Comparison of ENCODE assay signal across 1 cellular context in the genomic region with DNA sequence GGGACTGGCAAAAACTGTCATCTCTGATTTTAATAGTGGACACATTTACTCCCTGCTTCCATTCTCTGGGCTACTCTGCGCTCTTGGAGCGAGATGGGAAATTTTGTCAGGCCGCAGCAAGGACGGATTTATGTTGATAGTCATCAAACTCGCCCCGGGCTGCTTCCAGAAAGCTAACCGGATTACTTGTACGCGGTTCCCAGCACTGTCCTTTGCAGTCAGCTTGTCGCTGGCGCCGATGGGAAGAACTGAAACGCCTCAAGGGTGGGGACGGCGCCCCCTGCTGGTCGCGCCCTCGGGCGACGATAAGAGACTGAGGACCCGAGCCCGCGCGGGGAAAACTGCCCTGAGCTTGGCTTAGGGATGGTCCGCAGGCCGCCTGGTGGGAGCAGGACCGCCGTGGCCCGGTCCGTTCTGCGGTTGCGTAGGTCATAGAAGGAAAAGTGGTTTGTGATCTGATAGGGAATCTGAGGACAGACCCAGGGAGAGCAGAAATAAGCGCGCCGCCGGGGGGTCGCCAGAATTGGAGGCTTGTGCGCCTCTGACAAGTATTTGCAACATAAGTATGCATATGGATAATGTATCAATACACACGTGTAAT.
TF ChIP-seq lines count a peak whose summit lies in the region.

No MANE protein-coding gene starts in this region.

TF ChIP-seq in K562, 482 proteins besides CTCF, POLR2A, EP300 and RAD21 (continued from another document and continues in another):
- TF ChIP-seq, protein P1, sequence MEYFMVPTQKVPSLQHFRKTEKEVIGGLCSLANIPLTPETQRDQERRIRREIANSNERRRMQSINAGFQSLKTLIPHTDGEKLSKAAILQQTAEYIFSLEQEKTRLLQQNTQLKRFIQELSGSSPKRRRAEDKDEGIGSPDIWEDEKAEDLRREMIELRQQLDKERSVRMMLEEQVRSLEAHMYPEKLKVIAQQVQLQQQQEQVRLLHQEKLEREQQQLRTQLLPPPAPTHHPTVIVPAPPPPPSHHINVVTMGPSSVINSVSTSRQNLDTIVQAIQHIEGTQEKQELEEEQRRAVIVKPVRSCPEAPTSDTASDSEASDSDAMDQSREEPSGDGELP (CRISPR knock-in tag; IDR thresholded peaks at IDR 0.05; ENCODE audit: borderline replicate concordance), result peak; percentile 91
- peak; percentile 98 for TF ChIP-seq RB1 (IDR thresholded peaks at IDR 0.05; ENCODE audit: low read depth)
- TF ChIP-seq ZBTB17 (CRISPR knock-in tag; IDR thresholded peaks at IDR 0.05), result peak; percentile 60; the same call in 1 of the 2 replicates
- TF ChIP-seq HNRNPLL (IDR thresholded peaks at IDR 0.05; ENCODE audit: low read depth, low read length, poor library complexity, severe bottlenecking), result peak; percentile 52
- 0 out of 2 replicates have a peak, but pooled peaks have one; percentile 28 for TF ChIP-seq KLF6 (CRISPR knock-in tag; IDR thresholded peaks at IDR 0.05; ENCODE audit: borderline replicate concordance)
- TF ChIP-seq, protein P2, sequence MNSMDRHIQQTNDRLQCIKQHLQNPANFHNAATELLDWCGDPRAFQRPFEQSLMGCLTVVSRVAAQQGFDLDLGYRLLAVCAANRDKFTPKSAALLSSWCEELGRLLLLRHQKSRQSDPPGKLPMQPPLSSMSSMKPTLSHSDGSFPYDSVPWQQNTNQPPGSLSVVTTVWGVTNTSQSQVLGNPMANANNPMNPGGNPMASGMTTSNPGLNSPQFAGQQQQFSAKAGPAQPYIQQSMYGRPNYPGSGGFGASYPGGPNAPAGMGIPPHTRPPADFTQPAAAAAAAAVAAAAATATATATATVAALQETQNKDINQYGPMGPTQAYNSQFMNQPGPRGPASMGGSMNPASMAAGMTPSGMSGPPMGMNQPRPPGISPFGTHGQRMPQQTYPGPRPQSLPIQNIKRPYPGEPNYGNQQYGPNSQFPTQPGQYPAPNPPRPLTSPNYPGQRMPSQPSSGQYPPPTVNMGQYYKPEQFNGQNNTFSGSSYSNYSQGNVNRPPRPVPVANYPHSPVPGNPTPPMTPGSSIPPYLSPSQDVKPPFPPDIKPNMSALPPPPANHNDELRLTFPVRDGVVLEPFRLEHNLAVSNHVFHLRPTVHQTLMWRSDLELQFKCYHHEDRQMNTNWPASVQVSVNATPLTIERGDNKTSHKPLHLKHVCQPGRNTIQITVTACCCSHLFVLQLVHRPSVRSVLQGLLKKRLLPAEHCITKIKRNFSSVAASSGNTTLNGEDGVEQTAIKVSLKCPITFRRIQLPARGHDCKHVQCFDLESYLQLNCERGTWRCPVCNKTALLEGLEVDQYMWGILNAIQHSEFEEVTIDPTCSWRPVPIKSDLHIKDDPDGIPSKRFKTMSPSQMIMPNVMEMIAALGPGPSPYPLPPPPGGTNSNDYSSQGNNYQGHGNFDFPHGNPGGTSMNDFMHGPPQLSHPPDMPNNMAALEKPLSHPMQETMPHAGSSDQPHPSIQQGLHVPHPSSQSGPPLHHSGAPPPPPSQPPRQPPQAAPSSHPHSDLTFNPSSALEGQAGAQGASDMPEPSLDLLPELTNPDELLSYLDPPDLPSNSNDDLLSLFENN (IDR thresholded peaks at IDR 0.05; ENCODE audit: low read depth in 2 of 2, low read length in 2 of 2), result peak in 1 of 2 experiments; percentile 70; a peak in 2 of 4 replicates
- TF ChIP-seq HDAC8 (tag; IDR thresholded peaks at IDR 0.05), result no peak
- peak; percentile 9; the same call in 1 of the 2 replicates for TF ChIP-seq RFX5 (IDR thresholded peaks at IDR 0.05; ENCODE audit: low read depth, low read length)
- TF ChIP-seq LCOR (CRISPR knock-in tag; IDR thresholded peaks at IDR 0.05), result peak; percentile 86
- TF ChIP-seq ZNF212 (CRISPR knock-in tag; IDR thresholded peaks at IDR 0.05), result no peak
- TF ChIP-seq MAFK (IDR thresholded peaks at IDR 0.05; ENCODE audit: low read length), result peak; percentile 33; the same call in 1 of the 2 replicates
- peak; percentile 74 for TF ChIP-seq TBP (optimal IDR thresholded peaks at IDR 0.05; ENCODE audit: low read depth, low read length)
- TF ChIP-seq, protein P3, sequence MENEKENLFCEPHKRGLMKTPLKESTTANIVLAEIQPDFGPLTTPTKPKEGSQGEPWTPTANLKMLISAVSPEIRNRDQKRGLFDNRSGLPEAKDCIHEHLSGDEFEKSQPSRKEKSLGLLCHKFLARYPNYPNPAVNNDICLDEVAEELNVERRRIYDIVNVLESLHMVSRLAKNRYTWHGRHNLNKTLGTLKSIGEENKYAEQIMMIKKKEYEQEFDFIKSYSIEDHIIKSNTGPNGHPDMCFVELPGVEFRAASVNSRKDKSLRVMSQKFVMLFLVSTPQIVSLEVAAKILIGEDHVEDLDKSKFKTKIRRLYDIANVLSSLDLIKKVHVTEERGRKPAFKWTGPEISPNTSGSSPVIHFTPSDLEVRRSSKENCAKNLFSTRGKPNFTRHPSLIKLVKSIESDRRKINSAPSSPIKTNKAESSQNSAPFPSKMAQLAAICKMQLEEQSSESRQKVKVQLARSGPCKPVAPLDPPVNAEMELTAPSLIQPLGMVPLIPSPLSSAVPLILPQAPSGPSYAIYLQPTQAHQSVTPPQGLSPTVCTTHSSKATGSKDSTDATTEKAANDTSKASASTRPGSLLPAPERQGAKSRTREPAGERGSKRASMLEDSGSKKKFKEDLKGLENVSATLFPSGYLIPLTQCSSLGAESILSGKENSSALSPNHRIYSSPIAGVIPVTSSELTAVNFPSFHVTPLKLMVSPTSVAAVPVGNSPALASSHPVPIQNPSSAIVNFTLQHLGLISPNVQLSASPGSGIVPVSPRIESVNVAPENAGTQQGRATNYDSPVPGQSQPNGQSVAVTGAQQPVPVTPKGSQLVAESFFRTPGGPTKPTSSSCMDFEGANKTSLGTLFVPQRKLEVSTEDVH (IDR thresholded peaks at IDR 0.05; ENCODE audit: low read depth, partially characterized antibody), result peak; percentile 72
- 0 out of 2 replicates have a peak, but pooled peaks have one; percentile 31 for TF ChIP-seq TCF3 (CRISPR knock-in tag; IDR thresholded peaks at IDR 0.05)
- TF ChIP-seq, protein P4, sequence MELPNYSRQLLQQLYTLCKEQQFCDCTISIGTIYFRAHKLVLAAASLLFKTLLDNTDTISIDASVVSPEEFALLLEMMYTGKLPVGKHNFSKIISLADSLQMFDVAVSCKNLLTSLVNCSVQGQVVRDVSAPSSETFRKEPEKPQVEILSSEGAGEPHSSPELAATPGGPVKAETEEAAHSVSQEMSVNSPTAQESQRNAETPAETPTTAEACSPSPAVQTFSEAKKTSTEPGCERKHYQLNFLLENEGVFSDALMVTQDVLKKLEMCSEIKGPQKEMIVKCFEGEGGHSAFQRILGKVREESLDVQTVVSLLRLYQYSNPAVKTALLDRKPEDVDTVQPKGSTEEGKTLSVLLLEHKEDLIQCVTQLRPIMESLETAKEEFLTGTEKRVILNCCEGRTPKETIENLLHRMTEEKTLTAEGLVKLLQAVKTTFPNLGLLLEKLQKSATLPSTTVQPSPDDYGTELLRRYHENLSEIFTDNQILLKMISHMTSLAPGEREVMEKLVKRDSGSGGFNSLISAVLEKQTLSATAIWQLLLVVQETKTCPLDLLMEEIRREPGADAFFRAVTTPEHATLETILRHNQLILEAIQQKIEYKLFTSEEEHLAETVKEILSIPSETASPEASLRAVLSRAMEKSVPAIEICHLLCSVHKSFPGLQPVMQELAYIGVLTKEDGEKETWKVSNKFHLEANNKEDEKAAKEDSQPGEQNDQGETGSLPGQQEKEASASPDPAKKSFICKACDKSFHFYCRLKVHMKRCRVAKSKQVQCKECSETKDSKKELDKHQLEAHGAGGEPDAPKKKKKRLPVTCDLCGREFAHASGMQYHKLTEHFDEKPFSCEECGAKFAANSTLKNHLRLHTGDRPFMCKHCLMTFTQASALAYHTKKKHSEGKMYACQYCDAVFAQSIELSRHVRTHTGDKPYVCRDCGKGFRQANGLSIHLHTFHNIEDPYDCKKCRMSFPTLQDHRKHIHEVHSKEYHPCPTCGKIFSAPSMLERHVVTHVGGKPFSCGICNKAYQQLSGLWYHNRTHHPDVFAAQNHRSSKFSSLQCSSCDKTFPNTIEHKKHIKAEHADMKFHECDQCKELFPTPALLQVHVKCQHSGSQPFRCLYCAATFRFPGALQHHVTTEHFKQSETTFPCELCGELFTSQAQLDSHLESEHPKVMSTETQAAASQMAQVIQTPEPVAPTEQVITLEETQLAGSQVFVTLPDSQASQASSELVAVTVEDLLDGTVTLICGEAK (IDR thresholded peaks at IDR 0.05), result 0 out of 2 replicates have a peak, but pooled peaks have one; percentile 11
- TF ChIP-seq, protein P4 (CRISPR knock-in tag; IDR thresholded peaks at IDR 0.05), result no peak
- peak in 1 of 2 experiments; percentile 80; a peak in 2 of 4 replicates for TF ChIP-seq SRF (CRISPR knock-in tag; IDR thresholded peaks at IDR 0.05)
- peak; percentile 58 for TF ChIP-seq SMARCE1 (IDR thresholded peaks at IDR 0.05)
- TF ChIP-seq TCF7L2 (IDR thresholded peaks at IDR 0.05; ENCODE audit: low read depth, low read length), result no peak
- TF ChIP-seq, protein P5, sequence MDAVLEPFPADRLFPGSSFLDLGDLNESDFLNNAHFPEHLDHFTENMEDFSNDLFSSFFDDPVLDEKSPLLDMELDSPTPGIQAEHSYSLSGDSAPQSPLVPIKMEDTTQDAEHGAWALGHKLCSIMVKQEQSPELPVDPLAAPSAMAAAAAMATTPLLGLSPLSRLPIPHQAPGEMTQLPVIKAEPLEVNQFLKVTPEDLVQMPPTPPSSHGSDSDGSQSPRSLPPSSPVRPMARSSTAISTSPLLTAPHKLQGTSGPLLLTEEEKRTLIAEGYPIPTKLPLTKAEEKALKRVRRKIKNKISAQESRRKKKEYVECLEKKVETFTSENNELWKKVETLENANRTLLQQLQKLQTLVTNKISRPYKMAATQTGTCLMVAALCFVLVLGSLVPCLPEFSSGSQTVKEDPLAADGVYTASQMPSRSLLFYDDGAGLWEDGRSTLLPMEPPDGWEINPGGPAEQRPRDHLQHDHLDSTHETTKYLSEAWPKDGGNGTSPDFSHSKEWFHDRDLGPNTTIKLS (IDR thresholded peaks at IDR 0.05; ENCODE audit: borderline replicate concordance, low read depth), result peak; percentile 45; the same call in 1 of the 2 replicates
- TF ChIP-seq ARNT (IDR thresholded peaks at IDR 0.05), result 0 out of 4 replicates have a peak, but pooled peaks of 1 of the 2 experiments have one; percentile 29
- no peak for TF ChIP-seq ZNF232 (CRISPR knock-in tag; IDR thresholded peaks at IDR 0.05)
- TF ChIP-seq, protein P6, sequence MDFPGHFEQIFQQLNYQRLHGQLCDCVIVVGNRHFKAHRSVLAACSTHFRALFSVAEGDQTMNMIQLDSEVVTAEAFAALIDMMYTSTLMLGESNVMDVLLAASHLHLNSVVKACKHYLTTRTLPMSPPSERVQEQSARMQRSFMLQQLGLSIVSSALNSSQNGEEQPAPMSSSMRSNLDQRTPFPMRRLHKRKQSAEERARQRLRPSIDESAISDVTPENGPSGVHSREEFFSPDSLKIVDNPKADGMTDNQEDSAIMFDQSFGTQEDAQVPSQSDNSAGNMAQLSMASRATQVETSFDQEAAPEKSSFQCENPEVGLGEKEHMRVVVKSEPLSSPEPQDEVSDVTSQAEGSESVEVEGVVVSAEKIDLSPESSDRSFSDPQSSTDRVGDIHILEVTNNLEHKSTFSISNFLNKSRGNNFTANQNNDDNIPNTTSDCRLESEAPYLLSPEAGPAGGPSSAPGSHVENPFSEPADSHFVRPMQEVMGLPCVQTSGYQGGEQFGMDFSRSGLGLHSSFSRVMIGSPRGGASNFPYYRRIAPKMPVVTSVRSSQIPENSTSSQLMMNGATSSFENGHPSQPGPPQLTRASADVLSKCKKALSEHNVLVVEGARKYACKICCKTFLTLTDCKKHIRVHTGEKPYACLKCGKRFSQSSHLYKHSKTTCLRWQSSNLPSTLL (IDR thresholded peaks at IDR 0.05), result peak; percentile 41; the same call in 1 of the 2 replicates
- TF ChIP-seq, protein P7, sequence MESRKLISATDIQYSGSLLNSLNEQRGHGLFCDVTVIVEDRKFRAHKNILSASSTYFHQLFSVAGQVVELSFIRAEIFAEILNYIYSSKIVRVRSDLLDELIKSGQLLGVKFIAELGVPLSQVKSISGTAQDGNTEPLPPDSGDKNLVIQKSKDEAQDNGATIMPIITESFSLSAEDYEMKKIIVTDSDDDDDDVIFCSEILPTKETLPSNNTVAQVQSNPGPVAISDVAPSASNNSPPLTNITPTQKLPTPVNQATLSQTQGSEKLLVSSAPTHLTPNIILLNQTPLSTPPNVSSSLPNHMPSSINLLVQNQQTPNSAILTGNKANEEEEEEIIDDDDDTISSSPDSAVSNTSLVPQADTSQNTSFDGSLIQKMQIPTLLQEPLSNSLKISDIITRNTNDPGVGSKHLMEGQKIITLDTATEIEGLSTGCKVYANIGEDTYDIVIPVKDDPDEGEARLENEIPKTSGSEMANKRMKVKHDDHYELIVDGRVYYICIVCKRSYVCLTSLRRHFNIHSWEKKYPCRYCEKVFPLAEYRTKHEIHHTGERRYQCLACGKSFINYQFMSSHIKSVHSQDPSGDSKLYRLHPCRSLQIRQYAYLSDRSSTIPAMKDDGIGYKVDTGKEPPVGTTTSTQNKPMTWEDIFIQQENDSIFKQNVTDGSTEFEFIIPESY (CRISPR knock-in tag; IDR thresholded peaks at IDR 0.05), result peak; percentile 94
- TF ChIP-seq, protein P8, sequence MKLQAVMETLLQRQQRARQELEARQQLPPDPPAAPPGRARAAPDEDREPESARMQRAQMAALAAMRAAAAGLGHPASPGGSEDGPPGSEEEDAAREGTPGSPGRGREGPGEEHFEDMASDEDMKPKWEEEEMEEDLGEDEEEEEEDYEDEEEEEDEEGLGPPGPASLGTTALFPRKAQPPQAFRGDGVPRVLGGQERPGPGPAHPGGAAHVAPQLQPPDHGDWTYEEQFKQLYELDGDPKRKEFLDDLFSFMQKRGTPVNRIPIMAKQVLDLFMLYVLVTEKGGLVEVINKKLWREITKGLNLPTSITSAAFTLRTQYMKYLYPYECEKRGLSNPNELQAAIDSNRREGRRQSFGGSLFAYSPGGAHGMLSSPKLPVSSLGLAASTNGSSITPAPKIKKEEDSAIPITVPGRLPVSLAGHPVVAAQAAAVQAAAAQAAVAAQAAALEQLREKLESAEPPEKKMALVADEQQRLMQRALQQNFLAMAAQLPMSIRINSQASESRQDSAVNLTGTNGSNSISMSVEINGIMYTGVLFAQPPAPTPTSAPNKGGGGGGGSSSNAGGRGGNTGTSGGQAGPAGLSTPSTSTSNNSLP (IDR thresholded peaks at IDR 0.05; ENCODE audit: borderline replicate concordance, low read depth, low read length), result 0 out of 2 replicates have a peak, but pooled peaks have one; percentile 20
